ENCODE assay signal across 8 cellular contexts in the genomic region with DNA sequence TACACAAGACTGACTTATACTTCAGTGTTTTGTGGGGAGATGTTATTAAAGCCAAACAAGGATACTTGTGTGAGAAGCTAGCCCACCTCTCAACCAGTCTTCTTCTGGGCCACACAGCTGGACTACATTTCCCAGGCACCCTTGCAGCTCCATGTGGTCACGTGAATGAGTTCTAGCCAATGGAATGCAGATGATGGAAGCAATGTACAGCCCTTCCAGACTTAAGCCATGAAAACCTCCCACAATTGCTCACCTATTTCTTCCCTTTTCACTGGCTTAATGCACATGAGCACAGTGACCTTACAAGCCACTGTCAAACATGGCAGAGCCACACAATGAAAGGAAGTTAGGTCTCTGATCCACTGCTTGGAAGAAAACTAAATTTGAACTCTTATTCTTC. TPM values are rescaled to one million over a fixed set of nuclear protein-coding genes. Genes with fewer than 3 reads are reported as not detected.
DNase-seq lines count a peak whose midpoint lies in the region; ATAC-seq and TF ChIP-seq lines count a peak whose summit lies in the region.

No MANE protein-coding gene starts in this region.

- no peak for TF ChIP-seq CTCF in tibial nerve (IDR thresholded peaks at IDR 0.05)
- TF ChIP-seq CTCF in sigmoid colon (IDR thresholded peaks at IDR 0.05): no peak

- H3K4me1 Mint-ChIP-seq in activated T-helper 17 cell treated with anti-CD3 and anti-CD28 coated beads, Interleukin-2, amount 50 U/mL, for 72 hours: no peaks in the 10 kb centered on the region
- no peaks in the 10 kb centered on the region for H3K4me1 Mint-ChIP-seq in immature natural killer cell

- H3K4me1 ChIP-seq in tibial nerve (no peaks in the 10 kb centered on the region), sigmoid colon (no peaks in the 10 kb centered on the region)

- no peaks in the 10 kb centered on the region for H3K9me3 Mint-ChIP-seq in activated T-helper 17 cell treated with anti-CD3 and anti-CD28 coated beads, Interleukin-2, amount 50 U/mL, for 72 hours
- H3K9me3 Mint-ChIP-seq in immature natural killer cell: no peaks in the 10 kb centered on the region

- H3K4me3 Mint-ChIP-seq in activated T-helper 17 cell treated with anti-CD3 and anti-CD28 coated beads, Interleukin-2, amount 50 U/mL, for 72 hours: no peak overlapping the region
- no peak overlapping the region for H3K4me3 Mint-ChIP-seq in immature natural killer cell

- ATAC-seq in GM18909 (IDR thresholded peaks at IDR 0.05; ENCODE audit: poor library complexity, unreplicated experiment) (peak; percentile 99), HG02981 (IDR thresholded peaks at IDR 0.05; ENCODE audit: unreplicated experiment) (peak; percentile 96)
- peak; percentile 96 for ATAC-seq in activated T-helper 17 cell treated with anti-CD3 and anti-CD28 coated beads, Interleukin-2, amount 50 U/mL, for 72 hours (replicated peaks)

- TF ChIP-seq POLR2A in tibial nerve (IDR thresholded peaks at IDR 0.05): no peak
- no peak for TF ChIP-seq POLR2A in sigmoid colon (IDR thresholded peaks at IDR 0.05)

- TF ChIP-seq EP300 in tibial nerve (IDR thresholded peaks at IDR 0.05) (no peak), sigmoid colon (IDR thresholded peaks at IDR 0.05) (no peak)

- H3K27ac ChIP-seq in tibial nerve (no peak overlapping the region), sigmoid colon (no peak overlapping the region)

- H3K27ac Mint-ChIP-seq in activated T-helper 17 cell treated with anti-CD3 and anti-CD28 coated beads, Interleukin-2, amount 50 U/mL, for 72 hours: no peak overlapping the region
- no peak overlapping the region for H3K27ac Mint-ChIP-seq in immature natural killer cell

- H3K4me3 ChIP-seq in tibial nerve: no peak overlapping the region
- H3K4me3 ChIP-seq in sigmoid colon: no peak overlapping the region

- H3K9me3 ChIP-seq in tibial nerve (no peaks in the 10 kb centered on the region), sigmoid colon (no peaks in the 10 kb centered on the region)

- 56 to 77% methylated on average over 1 of the region's 1 CpG for WGBS in tibial nerve, 2 donors
- WGBS in sigmoid colon, 2 donors: 69 to 74% methylated on average over 1 of the region's 1 CpG

- no peaks in the 10 kb centered on the region for H3K36me3 Mint-ChIP-seq in activated T-helper 17 cell treated with anti-CD3 and anti-CD28 coated beads, Interleukin-2, amount 50 U/mL, for 72 hours (ENCODE audit: low read depth)
- no peaks in the 10 kb centered on the region for H3K36me3 Mint-ChIP-seq in immature natural killer cell

- H3K36me3 ChIP-seq in tibial nerve: no peaks in the 10 kb centered on the region
- no peaks in the 10 kb centered on the region for H3K36me3 ChIP-seq in sigmoid colon

- DNase-seq in DMS53 treated with DMSO at 0.1 percent for 48 hours (lab: John Stamatoyannopoulos, UW; ENCODE audit: unreplicated experiment) (peak; percentile 31), NCI-H1694 treated with DMSO at 0.1 percent for 48 hours (lab: John Stamatoyannopoulos, UW) (peak; percentile 5), immature natural killer cell (peak in 2 of 3 donors; percentile 7 to 14), tibial nerve (ENCODE audit: low spot score in 2 of 2) (no peak), sigmoid colon (no peak)

- H3K27me3 Mint-ChIP-seq in activated T-helper 17 cell treated with anti-CD3 and anti-CD28 coated beads, Interleukin-2, amount 50 U/mL, for 72 hours: peaks cover 12% of the 10 kb centered on the region
- peaks cover 0 to 4% (median 4%) of the 10 kb centered on the region in 3 donors for H3K27me3 Mint-ChIP-seq in immature natural killer cell (ENCODE audit: low read depth in 3 of 3)

- H3K27me3 ChIP-seq in tibial nerve (no peaks in the 10 kb centered on the region), sigmoid colon (no peaks in the 10 kb centered on the region)

- intact Hi-C loops in sigmoid colon (cut with DNase I): no loop called here

RNA-seq across cellular contexts. Expression of a gene that starts 20.4 kb away (rescaled TPM):
- total RNA-seq in activated T-helper 17 cell treated with anti-CD3 and anti-CD28 coated beads, Interleukin-2, amount 50 U/mL, for 72 hours: 10 to 100 TPM; 10.2 to 16.3 TPM
- polyA plus RNA-seq in immature natural killer cell: 1 to 10 TPM; 2.5 to 6.8 (median 2.8) TPM
- 10 to 100 TPM; 42.4 to 93.8 (median 61.1) TPM for total RNA-seq in tibial nerve
- 10 to 100 TPM; 36.2 to 53.9 (median 47.6) TPM for total RNA-seq in sigmoid colon
- 10 to 100 TPM; 25.9 to 44.2 (median 34.8) TPM for polyA plus RNA-seq in sigmoid colon

Comparison
In these comparisons a context has a peak if more than half of its experiments do, and no peak if none do; other contexts are left out.
1. DNase-seq: peak in DMS53 treated with DMSO at 0.1 percent for 48 hours (single experiment), NCI-H1694 treated with DMSO at 0.1 percent for 48 hours (single experiment) and immature natural killer cell (2 of 3); none in tibial nerve (0 of 2) and sigmoid colon (single experiment).
2. Peak in every context shown above with its lines, with median percentiles within 50 percentile points of each other: ATAC-seq.